ENCODE assay signal across 8 cellular contexts in the genomic region with DNA sequence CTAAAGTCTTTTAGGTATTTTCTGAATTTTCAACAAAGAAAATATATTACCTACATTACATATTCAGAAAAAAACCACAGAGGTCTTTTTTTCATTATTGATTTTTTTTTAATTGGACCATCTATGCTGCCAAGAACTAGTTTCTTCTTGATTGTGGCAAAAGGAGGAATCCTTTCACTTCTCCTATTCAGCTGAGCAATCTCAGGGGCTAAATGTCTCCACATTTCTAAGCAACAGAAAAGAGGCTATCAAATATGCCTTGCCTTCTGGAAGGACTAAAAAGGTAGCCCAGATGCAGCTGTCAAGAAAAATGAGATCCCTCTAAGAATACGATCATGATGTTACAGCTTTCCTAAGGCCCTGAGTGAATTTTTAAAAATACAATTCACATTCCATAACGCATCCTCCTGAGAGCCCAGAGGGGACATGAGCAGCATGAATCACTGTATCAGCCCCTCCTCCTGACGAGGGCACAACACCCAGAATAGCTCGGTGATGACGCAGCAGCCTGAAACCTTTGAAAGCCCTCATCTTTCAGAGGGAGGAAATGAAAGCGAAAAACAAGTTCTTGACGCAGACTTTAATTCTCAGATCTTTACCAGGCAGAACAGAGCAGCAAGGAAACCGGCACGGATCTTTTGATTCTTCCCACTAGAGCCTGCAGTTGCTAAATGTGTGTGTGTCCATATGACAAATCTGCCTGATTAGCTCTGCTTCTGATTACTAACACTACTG. TPM values are rescaled to one million over a fixed set of nuclear protein-coding genes. Genes with fewer than 3 reads are reported as not detected.
DNase-seq lines count a peak whose midpoint lies in the region; ATAC-seq and TF ChIP-seq lines count a peak whose summit lies in the region.

No MANE protein-coding gene starts in this region.

- H3K27me3 Mint-ChIP-seq in CD4-positive, alpha-beta T cell: no peaks in the 10 kb centered on the region

- TF ChIP-seq POLR2A in prostate gland (IDR thresholded peaks at IDR 0.05): peak; percentile 64

- H3K4me3 ChIP-seq in left ventricle myocardium inferior (peak overlapping the region; percentile 61), prostate gland (peak overlapping the region in 1 of 2 donors; percentile 14), upper lobe of right lung (peak overlapping the region; percentile 43)

- peaks cover 25% of the 10 kb centered on the region for H3K4me1 Mint-ChIP-seq in CD4-positive, alpha-beta T cell (ENCODE audit: low read depth)

- H3K27ac Mint-ChIP-seq in CD4-positive, alpha-beta T cell: peak overlapping the region; percentile 88

- CTCF ChIA-PET in CD4-positive, alpha-beta T cell (lab: Charles Lee): interaction anchor here (0.5 to 1.7 kb wide), 4 partner anchors 11 to 131 kb away, joined by 3 to 9 read pairs (median 4); partner anchors contain the start of gene FYTTD1

- peak overlapping the region; percentile 74 for H3K27ac ChIP-seq in CD4-positive, alpha-beta T cell (ENCODE audit: low read depth, low read length)
- H3K27ac ChIP-seq in left ventricle myocardium inferior (replicated peaks): peak overlapping the region; percentile 95
- H3K27ac ChIP-seq in prostate gland: peak overlapping the region; percentile 74 to 75
- peak overlapping the region; percentile 95 for H3K27ac ChIP-seq in upper lobe of right lung

- H3K36me3 ChIP-seq in left ventricle myocardium inferior (peaks cover 15% of the 10 kb centered on the region), prostate gland (no peaks in the 10 kb centered on the region), upper lobe of right lung (no peaks in the 10 kb centered on the region)

- DNase-seq in CD4-positive, alpha-beta T cell: peak; percentile 71 to 90 (median 79)
- DNase-seq in HT1080 (ENCODE audit: low read depth) (peak; percentile 99), T follicular helper cell (ENCODE audit: low read depth) (peak; percentile 87), amniotic stem cell (lab: John Stamatoyannopoulos, UW) (peak; percentile 98), left ventricle myocardium inferior (peak; percentile 86), prostate gland (ENCODE audit: low spot score) (peak; percentile 71), upper lobe of right lung (peak; percentile 84)

- H3K9me3 Mint-ChIP-seq in CD4-positive, alpha-beta T cell: no peaks in the 10 kb centered on the region

- POLR2A ChIA-PET in CD4-positive, alpha-beta T cell (lab: Charles Lee): interaction anchor here (0.6 to 4.1 kb wide), 23 partner anchors 9 to 770 kb away, joined by 3 to 38 read pairs (median 5); partner anchors contain the start of genes BDH1, FYTTD1, LRCH3 and NCBP2

- TF ChIP-seq CTCF in CD4-positive, alpha-beta T cell (IDR thresholded peaks at IDR 0.05): no peak
- TF ChIP-seq CTCF in left ventricle myocardium inferior (IDR thresholded peaks at IDR 0.05; ENCODE audit: borderline replicate concordance): no peak
- TF ChIP-seq CTCF in prostate gland (IDR thresholded peaks at IDR 0.05): no peak
- TF ChIP-seq CTCF in upper lobe of right lung (IDR thresholded peaks at IDR 0.05): no peak

- peak overlapping the region; percentile 80 for H3K4me3 Mint-ChIP-seq in CD4-positive, alpha-beta T cell

- WGBS in prostate gland: 6% methylated on average over 9 of the region's 9 CpGs

- peaks cover 43% of the 10 kb centered on the region for H3K4me1 ChIP-seq in left ventricle myocardium inferior
- H3K4me1 ChIP-seq in prostate gland (replicated peaks): no peaks in the 10 kb centered on the region
- peaks cover 22% of the 10 kb centered on the region for H3K4me1 ChIP-seq in upper lobe of right lung

- intact Hi-C loops in CD4-positive, alpha-beta T cell (cut with DNase I, micrococcal nuclease): loop anchor here (1.0 to 10.0 kb wide), 4 partner anchors 24 to 417 kb away; partner anchors contain the start of genes DLG1 (in 1 of the 2), FYTTD1 (in 1 of the 2), LRCH3 (in 1 of the 2) and RUBCN (in 1 of the 2)
- intact Hi-C loops in left ventricle myocardium inferior (cut with micrococcal nuclease): no loop called here
- intact Hi-C loops in prostate gland (cut with DNase I): loop anchor here (5.0 kb wide), 1 partner anchor 35 kb away; the partner anchor contains the start of gene FYTTD1
- intact Hi-C loops in upper lobe of right lung (cut with DNase I): no loop called here

- ATAC-seq in CD4-positive, alpha-beta T cell (ENCODE audit: poor library complexity): peak; percentile 98
- peak; percentile 80 for ATAC-seq in GM21390 (IDR thresholded peaks at IDR 0.05; ENCODE audit: unreplicated experiment)
- ATAC-seq in upper lobe of right lung: peak; percentile 99

- peaks cover 28% of the 10 kb centered on the region for H3K36me3 Mint-ChIP-seq in CD4-positive, alpha-beta T cell (ENCODE audit: low read depth)

- H3K27me3 ChIP-seq in CD4-positive, alpha-beta T cell (ENCODE audit: control insufficient read depth, insufficient read depth, low read length): no peaks in the 10 kb centered on the region
- H3K27me3 ChIP-seq in left ventricle myocardium inferior (ENCODE audit: low read depth): no peaks in the 10 kb centered on the region
- no peaks in the 10 kb centered on the region for H3K27me3 ChIP-seq in prostate gland (replicated peaks; ENCODE audit: insufficient read depth)
- no peaks in the 10 kb centered on the region for H3K27me3 ChIP-seq in upper lobe of right lung

- no peaks in the 10 kb centered on the region for H3K9me3 ChIP-seq in CD4-positive, alpha-beta T cell (ENCODE audit: control insufficient read depth, low read length)
- H3K9me3 ChIP-seq in left ventricle myocardium inferior (replicated peaks) (no peaks in the 10 kb centered on the region), prostate gland (no peaks in the 10 kb centered on the region), upper lobe of right lung (no peaks in the 10 kb centered on the region)

RNA-seq across cellular contexts. Expression of gene RUBCN, which starts 24.6 kb away (rescaled TPM):
- total RNA-seq in CD4-positive, alpha-beta T cell: 10 to 100 TPM; 35.3 to 38.9 TPM
- total RNA-seq in HT1080 (2014; rRNA removed; shearing (Covaris generic)): 21.0 and 42.9 TPM in 2 replicates
- polyA plus RNA-seq in HT1080 (2015; cell fraction: cytosol; rRNA removed): 24.1 and 28.4 TPM in 2 replicates
- polyA plus RNA-seq in HT1080 (2015; cell fraction: nucleus; rRNA removed): 37.9 and 44.7 TPM in 2 replicates
- 23.3 TPM for total RNA-seq in left ventricle myocardium inferior
- 100 to 1,000 TPM in 1 of 2 donors, 10 to 100 TPM in 1; 32.2 to 121 TPM for total RNA-seq in prostate gland
- total RNA-seq in upper lobe of right lung: 35.2 TPM

RNA-seq across cellular contexts. Expression of gene FYTTD1, which starts 37.5 kb away (rescaled TPM):
- total RNA-seq in CD4-positive, alpha-beta T cell: 10 to 100 TPM; 75.8 to 78.2 TPM
- 95.5 and 127 TPM in 2 replicates for total RNA-seq in HT1080 (2014; rRNA removed; shearing (Covaris generic))
- polyA plus RNA-seq in HT1080 (2015; cell fraction: cytosol; rRNA removed): 43.0 and 63.2 TPM in 2 replicates
- polyA plus RNA-seq in HT1080 (2015; cell fraction: nucleus; rRNA removed): 35.9 and 37.6 TPM in 2 replicates
- total RNA-seq in left ventricle myocardium inferior (78.7 TPM), prostate gland (10 to 100 TPM; 27.7 to 69.5 TPM), upper lobe of right lung (46.8 TPM)

Comparison
In these comparisons a context has a peak if more than half of its experiments do, and no peak if none do; other contexts are left out.
1. intact Hi-C loops: an anchor here in CD4-positive, alpha-beta T cell (1.0 to 10.0 kb wide) and prostate gland (5.0 kb wide); none called in left ventricle myocardium inferior and upper lobe of right lung.